ENCODE assay signal across 8 cellular contexts in the genomic region with DNA sequence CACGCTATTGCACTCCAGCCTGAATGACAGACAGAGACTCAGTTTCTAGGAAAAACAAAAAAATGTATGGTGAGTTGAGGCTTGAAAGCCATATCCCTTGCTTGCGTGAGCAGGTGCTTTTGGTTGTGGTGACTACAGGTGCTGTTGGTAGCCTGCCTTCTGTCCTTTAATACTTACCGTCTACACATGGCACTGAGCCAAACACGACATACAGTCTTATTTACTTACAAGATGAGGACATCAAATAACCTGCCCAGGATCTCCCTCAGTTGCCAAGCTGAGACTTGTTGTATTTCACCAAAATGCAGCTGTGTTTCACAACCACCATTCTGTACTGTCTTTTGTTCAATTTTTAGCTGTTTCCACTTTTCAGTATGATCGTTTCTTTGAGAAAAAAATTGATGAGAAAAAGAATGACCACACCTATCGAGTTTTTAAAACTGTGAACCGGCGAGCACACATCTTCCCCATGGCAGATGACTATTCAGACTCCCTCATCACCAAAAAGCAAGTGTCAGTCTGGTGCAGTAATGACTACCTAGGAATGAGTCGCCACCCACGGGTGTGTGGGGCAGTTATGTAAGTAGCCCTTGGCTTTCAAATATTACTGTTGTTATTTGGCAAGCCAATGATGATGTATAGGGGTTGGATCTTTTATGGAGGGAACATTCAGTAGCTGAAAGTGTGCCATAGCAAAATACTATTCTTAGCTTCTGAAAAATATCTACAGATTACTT. TPM values are rescaled to one million over a fixed set of nuclear protein-coding genes. Genes with fewer than 3 reads are reported as not detected.
DNase-seq lines count a peak whose midpoint lies in the region; ATAC-seq and TF ChIP-seq lines count a peak whose summit lies in the region.

No MANE protein-coding gene starts in this region.

- H3K4me3 ChIP-seq in colonic mucosa: no peak overlapping the region

- ATAC-seq in HG03457 (IDR thresholded peaks at IDR 0.05; ENCODE audit: unreplicated experiment): no peak

- DNase-seq in stimulated activated CD4-positive, alpha-beta T cell treated with anti-CD3 and anti-CD28 coated beads, Interleukin-1b, Interleukin-23, amount 100 ng/mL, for 48 hours: peak; percentile 44
- no peak for DNase-seq in stimulated activated CD4-positive, alpha-beta T cell treated with anti-CD3 and anti-CD28 coated beads, Interleukin-2, amount 100 ng/mL, for 48 hours
- peak; percentile 83 for DNase-seq in NCI-H345 treated with DMSO at 0.1 percent for 48 hours (lab: John Stamatoyannopoulos, UW; ENCODE audit: unreplicated experiment)
- peak; percentile 62 for DNase-seq in colonic mucosa
- no peak for DNase-seq in occipital lobe (lab: John Stamatoyannopoulos, UW)
- DNase-seq in cardiac septum (ENCODE audit: low spot score): no peak
- DNase-seq in NCI-H1048 (lab: John Stamatoyannopoulos, UW): no peak

- H3K9ac ChIP-seq in colonic mucosa (ENCODE audit: low read depth in 2 of 2, low read length in 2 of 2): no peak overlapping the region

- H3K36me3 ChIP-seq in colonic mucosa: peaks cover 47% of the 10 kb centered on the region

- no peaks in the 10 kb centered on the region for H3K4me1 ChIP-seq in colonic mucosa

- H3K27ac ChIP-seq in colonic mucosa: no peak overlapping the region

- TF ChIP-seq CTCF in colonic mucosa (IDR thresholded peaks at IDR 0.05): no peak

- intact Hi-C loops in colonic mucosa (cut with DNase I): no loop called here
- intact Hi-C loops in cardiac septum (cut with DNase I): no loop called here

- H3K9me3 ChIP-seq in colonic mucosa: no peaks in the 10 kb centered on the region

- H3K27me3 ChIP-seq in colonic mucosa: no peaks in the 10 kb centered on the region

RNA-seq across cellular contexts. Expression of a gene that starts 6.5 kb away (rescaled TPM):
- total RNA-seq in colonic mucosa: 100 to 1,000 TPM in 1 of 2 donors, 10 to 100 TPM in 1; 90.6 to 103 TPM
- 36.2 TPM for total RNA-seq in occipital lobe
- 154 TPM for total RNA-seq in cardiac septum

RNA-seq across cellular contexts. Expression of a gene that starts 20.9 kb away (rescaled TPM):
- under 1 TPM; 0.25 to 0.27 TPM for total RNA-seq in colonic mucosa
- total RNA-seq in occipital lobe: under 0.01 TPM
- total RNA-seq in cardiac septum: 0.16 TPM

RNA-seq across cellular contexts. Expression of a gene that starts 34.5 kb away (rescaled TPM):
- total RNA-seq in colonic mucosa (10 to 100 TPM; 44.2 to 45.0 TPM), occipital lobe (24.8 TPM), cardiac septum (69.5 TPM)

RNA-seq across cellular contexts. Expression of a gene that starts 41.1 kb away (rescaled TPM):
- total RNA-seq in colonic mucosa (1 to 10 TPM; 5.4 to 8.1 TPM), occipital lobe (7.0 TPM), cardiac septum (8.9 TPM)

RNA-seq across cellular contexts. Expression of a gene that starts 50.3 kb away (rescaled TPM):
- total RNA-seq in colonic mucosa (10 to 100 TPM in 1 of 2 donors, 1 to 10 TPM in 1; 7.6 to 33.7 TPM), occipital lobe (3.1 TPM), cardiac septum (1.5 TPM)

Comparison
In these comparisons a context has a peak if more than half of its experiments do, and no peak if none do; other contexts are left out.
1. DNase-seq: peak in stimulated activated CD4-positive, alpha-beta T cell treated with anti-CD3 and anti-CD28 coated beads, Interleukin-1b, Interleukin-23, amount 100 ng/mL, for 48 hours (single experiment), NCI-H345 treated with DMSO at 0.1 percent for 48 hours (single experiment) and colonic mucosa (single experiment); none in stimulated activated CD4-positive, alpha-beta T cell treated with anti-CD3 and anti-CD28 coated beads, Interleukin-2, amount 100 ng/mL, for 48 hours (0 of 2), occipital lobe (single experiment), cardiac septum (single experiment) and NCI-H1048 (single experiment).